ENCODE assay signal across 1 cellular context in genomic region chr1:156578006-156578405, GRCh38.
TF ChIP-seq lines count a peak whose summit lies in the region.

No MANE protein-coding gene starts in this region.

TF ChIP-seq in K562, 482 proteins besides CTCF, POLR2A, EP300 and RAD21:
- TF ChIP-seq NEUROD1 (IDR thresholded peaks at IDR 0.05; ENCODE audit: borderline replicate concordance, low read depth, low read length, partially characterized antibody) = peak; percentile 25
- no peak for TF ChIP-seq HDAC8 (tag; IDR thresholded peaks at IDR 0.05)
- no peak for TF ChIP-seq DEAF1 (CRISPR knock-in tag; IDR thresholded peaks at IDR 0.05)
- no peak for TF ChIP-seq PHF8 (IDR thresholded peaks at IDR 0.05; ENCODE audit: borderline replicate concordance, low read length)
- TF ChIP-seq NR2C1 (IDR thresholded peaks at IDR 0.05) = no peak
- TF ChIP-seq NR2C1 (tag; IDR thresholded peaks at IDR 0.05) = 0 out of 2 replicates have a peak, but pooled peaks have one; percentile 24
- TF ChIP-seq ZNF639 (CRISPR knock-in tag; conservative IDR thresholded peaks at IDR 0.05 in 1 of 2, IDR thresholded peaks at IDR 0.05 in 1 of 2) = no peak
- TF ChIP-seq SP1 (CRISPR knock-in tag; IDR thresholded peaks at IDR 0.05) = no peak
- no peak for TF ChIP-seq MAFG (tag; conservative IDR thresholded peaks at IDR 0.05)
- no peak for TF ChIP-seq EZH2 (IDR thresholded peaks at IDR 0.05; ENCODE audit: borderline replicate concordance, low read depth, low read length)
- TF ChIP-seq FOXM1 (IDR thresholded peaks at IDR 0.05; ENCODE audit: low read depth) = no peak
- no peak for TF ChIP-seq FOXM1 (CRISPR knock-in tag; IDR thresholded peaks at IDR 0.05; ENCODE audit: low read depth)
- no peak for TF ChIP-seq E2F4 (CRISPR knock-in tag; IDR thresholded peaks at IDR 0.05; ENCODE audit: low read depth)
- no peak for TF ChIP-seq SNAPC5 (CRISPR knock-in tag; IDR thresholded peaks at IDR 0.05)
- no peak for TF ChIP-seq ZFX (CRISPR knock-in tag; IDR thresholded peaks at IDR 0.05)
- no peak for TF ChIP-seq GATAD2A (IDR thresholded peaks at IDR 0.05)
- TF ChIP-seq SIN3B (IDR thresholded peaks at IDR 0.05; ENCODE audit: low read depth) = no peak
- TF ChIP-seq RBM15 (IDR thresholded peaks at IDR 0.05; ENCODE audit: insufficient read depth, low read length) = no peak
- TF ChIP-seq DIDO1 (tag; IDR thresholded peaks at IDR 0.05; ENCODE audit: low read depth) = no peak
- 0 out of 2 replicates have a peak, but pooled peaks have one; percentile 16 for TF ChIP-seq GABPA (tag; conservative IDR thresholded peaks at IDR 0.05; ENCODE audit: low read depth)
- no peak for TF ChIP-seq ID3 (CRISPR knock-in tag; IDR thresholded peaks at IDR 0.05)
- no peak for TF ChIP-seq ID3 (tag; IDR thresholded peaks at IDR 0.05)
- TF ChIP-seq SP2 (IDR thresholded peaks at IDR 0.05; ENCODE audit: extremely low read depth, low read depth, low read length, poor library complexity, severe bottlenecking) = no peak
- no peak for TF ChIP-seq ZBTB9 (CRISPR knock-in tag; IDR thresholded peaks at IDR 0.05)
- TF ChIP-seq ZNF277 (CRISPR knock-in tag; IDR thresholded peaks at IDR 0.05; ENCODE audit: borderline replicate concordance) = no peak
- TF ChIP-seq FOXK1 (CRISPR knock-in tag; IDR thresholded peaks at IDR 0.05; ENCODE audit: borderline replicate concordance) = no peak
- no peak for TF ChIP-seq SOX6 (IDR thresholded peaks at IDR 0.05)
- TF ChIP-seq PBX2 (CRISPR knock-in tag; IDR thresholded peaks at IDR 0.05; ENCODE audit: low read depth) = no peak
- TF ChIP-seq PBX2 (tag; conservative IDR thresholded peaks at IDR 0.05; ENCODE audit: low read depth) = peak; percentile 58; the same call in 1 of the 2 replicates
- TF ChIP-seq RBFOX2 (IDR thresholded peaks at IDR 0.05; ENCODE audit: low read depth, low read length) = no peak
